In the genomic region with DNA sequence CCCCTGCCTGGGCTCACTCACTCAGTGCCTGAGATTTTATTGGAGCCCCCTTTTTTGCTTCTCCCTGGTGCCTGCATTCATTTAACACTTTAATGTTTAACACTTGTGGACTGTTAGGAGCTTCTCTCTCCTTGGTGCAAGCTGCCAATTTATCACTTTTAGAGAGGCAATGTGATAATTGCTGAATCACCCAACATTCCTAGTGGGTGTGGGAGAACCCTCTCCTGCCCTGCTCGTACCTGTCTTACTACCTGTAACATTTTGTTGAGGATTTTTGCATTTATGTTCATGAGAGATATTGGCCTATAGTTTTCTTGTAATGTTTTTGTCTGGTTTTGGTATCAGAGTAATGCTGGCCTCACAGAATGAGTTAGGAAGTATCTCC, we compare ENCODE assay signal across 1 cellular context.
TF ChIP-seq lines count a peak whose summit lies in the region.

No MANE protein-coding gene starts in this region.

TF ChIP-seq in HepG2, 621 proteins besides CTCF, POLR2A, EP300 and RAD21 (continued from another document):
- TF ChIP-seq ZBTB1 (CRISPR knock-in tag; IDR thresholded peaks at IDR 0.05; ENCODE audit: borderline replicate concordance) (no peak), ZNF335 (CRISPR knock-in tag; IDR thresholded peaks at IDR 0.05) (no peak), KIAA2018 (CRISPR knock-in tag; IDR thresholded peaks at IDR 0.05; ENCODE audit: borderline replicate concordance) (no peak), ZNF75D (CRISPR knock-in tag; IDR thresholded peaks at IDR 0.05; ENCODE audit: borderline replicate concordance) (no peak), ZNF234 (CRISPR knock-in tag; conservative IDR thresholded peaks at IDR 0.05) (no peak), ZNF737 (CRISPR knock-in tag; IDR thresholded peaks at IDR 0.05; ENCODE audit: borderline replicate concordance) (no peak)
